ENCODE assay signal across 20 cellular contexts in genomic region chr12:73159952-73160351, GRCh38.
DNase-seq lines count a peak whose midpoint lies in the region; ATAC-seq and TF ChIP-seq lines count a peak whose summit lies in the region.
"Had no signal": no experiment of that assay in that cellular context is flagged by ENCODE, and none has a peak within 500 bp of the region (broad histone marks: within the 10 kb centered on the region; RNA-seq: fewer than 3 reads in every experiment).

No MANE protein-coding gene starts in this region.

- DNase-seq in CMK (ENCODE audit: low read depth) (peak; percentile 8), HCT116 (ENCODE audit: low read depth, low spot score) (no peak), OCI-M1 (lab: John Stamatoyannopoulos, UW) (peak; percentile 81), glomerular visceral epithelial cell (ENCODE audit: extremely low spot score) (peak; percentile 27), left lobe of liver (ENCODE audit: low spot score) (no peak)
- no peak for DNase-seq in activated T-cell treated with anti-CD3 and anti-CD28 coated beads, Interleukin-2, amount 50 U/mL, for 24 hours
- DNase-seq: CD8-positive, alpha-beta memory T cell; EL; KBM-7; NCI-H1105; NCI-H146; NCI-H2029; NCI-H2227 treated with DMSO at 0.1 percent for 48 hours; NCI-H510A; Peyer's patch had no signal

- H3K4me1 ChIP-seq in HCT116 (ENCODE audit: control insufficient read depth in 1 of 2, insufficient read depth in 2 of 2, low read length in 2 of 2), result no peaks in the 10 kb centered on the region
- H3K4me1 ChIP-seq: HAP-1, Peyer's patch had no signal

- intact Hi-C loops in HCT116 (cut with micrococcal nuclease), result no loop called here

- no peaks in the 10 kb centered on the region for H3K9me3 ChIP-seq in HCT116 (ENCODE audit: control insufficient read depth in 1 of 2, insufficient read depth in 1 of 2, low read depth in 1 of 2, low read length in 2 of 2)
- H3K9me3 ChIP-seq: HAP-1, Peyer's patch had no signal

- H3K4me3 Mint-ChIP-seq in activated T-cell treated with anti-CD3 and anti-CD28 coated beads, Interleukin-2, amount 50 U/mL, for 24 hours, result no peak overlapping the region
- H3K4me3 Mint-ChIP-seq: CD8-positive, alpha-beta memory T cell had no signal

- H3K4me2 ChIP-seq in HCT116 (ENCODE audit: low read length), result no peak overlapping the region

- H3K27ac Mint-ChIP-seq in activated T-cell treated with anti-CD3 and anti-CD28 coated beads, Interleukin-2, amount 50 U/mL, for 24 hours, result no peak overlapping the region

- no peaks in the 10 kb centered on the region for H3K9me2 ChIP-seq in HCT116 (ENCODE audit: insufficient read depth)

- BruUV-seq in HCT116 (replicated peaks; lab: Mats Ljungman, UMichigan), result no TSS peak

- H3K79me2 ChIP-seq in HCT116 (ENCODE audit: insufficient read depth, low read length), result no peaks in the 10 kb centered on the region

- H3K4me3 ChIP-seq in HCT116 (replicated peaks in 1 of 2; ENCODE audit: low read depth in 1 of 2, low read length in 2 of 2), result no peak overlapping the region
- H3K4me3 ChIP-seq: HAP-1, Peyer's patch had no signal

- TF ChIP-seq POLR2A in HCT116 (IDR thresholded peaks at IDR 0.05; ENCODE audit: borderline replicate concordance, extremely low read depth, insufficient read depth, insufficient read length), result no peak

- H4K20me1 ChIP-seq in HCT116 (ENCODE audit: insufficient read depth), result no peaks in the 10 kb centered on the region

- no peak overlapping the region for H2AFZ ChIP-seq in HCT116 (ENCODE audit: low read depth, low read length, poor library complexity, severe bottlenecking)

- no peaks in the 10 kb centered on the region for H3K4me1 Mint-ChIP-seq in activated T-cell treated with anti-CD3 and anti-CD28 coated beads, Interleukin-2, amount 50 U/mL, for 24 hours (ENCODE audit: low read depth)
- H3K4me1 Mint-ChIP-seq: CD8-positive, alpha-beta memory T cell had no signal

- H3K27me3 Mint-ChIP-seq in activated T-cell treated with anti-CD3 and anti-CD28 coated beads, Interleukin-2, amount 50 U/mL, for 24 hours, result no peaks in the 10 kb centered on the region
- H3K27me3 Mint-ChIP-seq: CD8-positive, alpha-beta memory T cell had no signal

- no peak overlapping the region for H3K9ac ChIP-seq in HCT116 (ENCODE audit: low read length)

- H3K27ac ChIP-seq in HCT116 (ENCODE audit: low read depth, low read length), result no peak overlapping the region
- H3K27ac ChIP-seq: C4-2B, Peyer's patch had no signal

- H3K9me3 Mint-ChIP-seq in activated T-cell treated with anti-CD3 and anti-CD28 coated beads, Interleukin-2, amount 50 U/mL, for 24 hours, result peaks cover 14% of the 10 kb centered on the region

- CTCF ChIA-PET in HCT116 (lab: Charles Lee), result no interaction called here

- no peaks in the 10 kb centered on the region for H3K36me3 ChIP-seq in HCT116 (ENCODE audit: control insufficient read depth in 1 of 2, insufficient read depth in 2 of 2, low read length in 2 of 2)
- H3K36me3 ChIP-seq: HAP-1, Peyer's patch had no signal

- no peaks in the 10 kb centered on the region for H3K27me3 ChIP-seq in HCT116 (ENCODE audit: insufficient read depth, low read length)
- H3K27me3 ChIP-seq: Peyer's patch had no signal

- TF ChIP-seq RAD21 in HCT116 (IDR thresholded peaks at IDR 0.05; ENCODE audit: low read depth), result no peak

- POLR2A ChIA-PET in HCT116 (lab: Charles Lee), result no interaction called here

- no peaks in the 10 kb centered on the region for H3K36me3 Mint-ChIP-seq in activated T-cell treated with anti-CD3 and anti-CD28 coated beads, Interleukin-2, amount 50 U/mL, for 24 hours (ENCODE audit: low read depth)
- H3K36me3 Mint-ChIP-seq: CD8-positive, alpha-beta memory T cell had no signal

- RAD21 ChIA-PET in HCT116 (lab: Charles Lee; ENCODE audit: low non-redundant PET in 1 of 2, low total read pairs in 2 of 2, uncharacterized antibody in 2 of 2, unreplicated experiment in 2 of 2), result no interaction called here

- ATAC-seq in HCT116 (no peak; the same call in 1 of the 2 replicates), HG03159 (IDR thresholded peaks at IDR 0.05; ENCODE audit: unreplicated experiment) (no peak), HG02642 (IDR thresholded peaks at IDR 0.05; ENCODE audit: poor library complexity, unreplicated experiment) (no peak), left lobe of liver (no peak)
- ATAC-seq: SK-N-SH treated with all-trans-retinoic acid at 6 μM for 48 hours had no signal

- TF ChIP-seq CTCF in HCT116 (IDR thresholded peaks at IDR 0.05 in 2 of 3, conservative IDR thresholded peaks at IDR 0.05 in 1 of 3; ENCODE audit: borderline replicate concordance in 1 of 3, insufficient read depth in 1 of 3, low read depth in 2 of 3, low read length in 2 of 3), result no peak

TF ChIP-seq in HCT116, 20 proteins besides CTCF, POLR2A, EP300 and RAD21:
- TF ChIP-seq SP1 (IDR thresholded peaks at IDR 0.05; ENCODE audit: low read depth) (no peak), ATF3 (IDR thresholded peaks at IDR 0.05) (no peak), SRF (IDR thresholded peaks at IDR 0.05; ENCODE audit: low read depth) (no peak), TCF7L2 (IDR thresholded peaks at IDR 0.05; ENCODE audit: borderline replicate concordance, extremely low read depth, insufficient read depth, insufficient read length) (peak; percentile 32), SIN3A (IDR thresholded peaks at IDR 0.05; ENCODE audit: low read depth) (no peak), JUND (IDR thresholded peaks at IDR 0.05) (no peak)

Comparison
In these comparisons a context has a peak if more than half of its experiments do, and no peak if none do; other contexts are left out.
1. DNase-seq: peak in CMK (single experiment), OCI-M1 (single experiment) and glomerular visceral epithelial cell (single experiment); none in HCT116 (single experiment), activated T-cell treated with anti-CD3 and anti-CD28 coated beads, Interleukin-2, amount 50 U/mL, for 24 hours (single experiment) and left lobe of liver (single experiment).